Comparison of ENCODE assay signal across 8 cellular contexts in the genomic region with DNA sequence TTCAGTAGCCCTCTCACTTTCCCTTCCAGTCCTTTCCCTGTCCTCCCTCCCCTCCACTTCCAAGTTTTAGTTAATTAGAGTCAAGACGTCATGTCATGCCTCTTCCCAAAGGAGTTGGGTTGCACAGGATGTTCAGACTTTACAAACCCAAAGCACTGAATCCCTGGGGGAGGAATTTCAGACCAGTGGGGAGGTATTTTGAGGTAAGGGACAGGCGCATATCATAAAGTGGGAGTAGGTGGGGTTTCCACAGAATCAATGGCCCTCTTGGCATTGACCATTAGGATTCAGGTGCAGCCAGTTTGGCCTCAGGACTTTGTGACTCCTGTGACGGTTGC. TPM values are rescaled to one million over a fixed set of nuclear protein-coding genes. Genes with fewer than 3 reads are reported as not detected.
DNase-seq lines count a peak whose midpoint lies in the region; ATAC-seq and TF ChIP-seq lines count a peak whose summit lies in the region.

No MANE protein-coding gene starts in this region.

- peaks cover 1% of the 10 kb centered on the region for H3K4me1 Mint-ChIP-seq in Calu3 (ENCODE audit: low read depth, unreplicated experiment)

- BruUV-seq in Calu3 (replicated peaks; lab: Mats Ljungman, UMichigan) = no TSS peak

- peak overlapping the region; percentile 98 for H3K4me3 Mint-ChIP-seq in Calu3 (ENCODE audit: low read depth, unreplicated experiment)

- DNase-seq in Calu3 (no peak), RWPE2 (ENCODE audit: low spot score) (no peak), esophagus squamous epithelium (lab: John Stamatoyannopoulos, UW) (no peak), trophoblast cell (no peak), NCI-H2171 (lab: John Stamatoyannopoulos, UW) (no peak), dermis blood vessel endothelial cell (no peak), amniotic stem cell (lab: John Stamatoyannopoulos, UW) (no peak)

- H2BK120ac ChIP-seq in trophoblast cell (ENCODE audit: insufficient read depth, low read length, poor library complexity) = peak overlapping the region; percentile 82

- peak overlapping the region; percentile 74 for H3K4me2 ChIP-seq in trophoblast cell (ENCODE audit: low read length)

- H2AFZ ChIP-seq in trophoblast cell (ENCODE audit: insufficient read depth, low read length, poor library complexity) = peak overlapping the region; percentile 82

- peaks cover 12% of the 10 kb centered on the region for H3K79me1 ChIP-seq in trophoblast cell (ENCODE audit: low read length)

- peak overlapping the region; percentile 93 for H3K18ac ChIP-seq in trophoblast cell (ENCODE audit: low read length)

- H3K36me3 Mint-ChIP-seq in Calu3 (ENCODE audit: insufficient read depth, unreplicated experiment) = peaks cover 14% of the 10 kb centered on the region

- H3K27ac Mint-ChIP-seq in Calu3 (ENCODE audit: unreplicated experiment) = peak overlapping the region; percentile 98

- peak overlapping the region; percentile 66 for H2BK5ac ChIP-seq in trophoblast cell (ENCODE audit: low read depth, low read length, poor library complexity)

- intact Hi-C loops in Calu3 (cut with micrococcal nuclease; ENCODE audit: unreplicated experiment) = no loop called here
- intact Hi-C loops in esophagus squamous epithelium (cut with DNase I) = no loop called here

- H3K4me3 ChIP-seq in RWPE2 (ENCODE audit: severe bottlenecking) (peak overlapping the region; percentile 84), esophagus squamous epithelium (peak overlapping the region; percentile 48 to 85 (median 78)), trophoblast cell (ENCODE audit: low read depth, low read length) (peak overlapping the region; percentile 85)

- peak overlapping the region; percentile 53 for H3K4ac ChIP-seq in trophoblast cell (ENCODE audit: low read depth, low read length)

- H3K9me3 Mint-ChIP-seq in Calu3 (ENCODE audit: low read depth, unreplicated experiment) = no peaks in the 10 kb centered on the region

- H3K27ac ChIP-seq in RWPE2 (ENCODE audit: poor library complexity, severe bottlenecking) = peak overlapping the region; percentile 39
- peak overlapping the region; percentile 78 to 93 (median 90) for H3K27ac ChIP-seq in esophagus squamous epithelium
- H3K27ac ChIP-seq in trophoblast cell (ENCODE audit: low read depth, low read length) = no peak overlapping the region

- TF ChIP-seq POLR2A in esophagus squamous epithelium (IDR thresholded peaks at IDR 0.05) = no peak

- no peak overlapping the region for H2BK12ac ChIP-seq in trophoblast cell (ENCODE audit: low read length)

- peak overlapping the region; percentile 98 for H4K8ac ChIP-seq in trophoblast cell (ENCODE audit: low read depth, low read length)

- peak overlapping the region; percentile 93 for H3K14ac ChIP-seq in trophoblast cell (ENCODE audit: low read length)

- H3K27me3 ChIP-seq in RWPE2 (ENCODE audit: insufficient read depth, poor library complexity, severe bottlenecking) (no peaks in the 10 kb centered on the region), esophagus squamous epithelium (no peaks in the 10 kb centered on the region), trophoblast cell (ENCODE audit: insufficient read depth, low read length) (no peaks in the 10 kb centered on the region)

- no peak overlapping the region for H3K23ac ChIP-seq in trophoblast cell (ENCODE audit: low read length)

- no peak for TF ChIP-seq CTCF in Calu3 (IDR thresholded peaks at IDR 0.05; ENCODE audit: unreplicated experiment)
- no peak for TF ChIP-seq CTCF in RWPE2 (IDR thresholded peaks at IDR 0.05; ENCODE audit: poor library complexity, severe bottlenecking)
- TF ChIP-seq CTCF in esophagus squamous epithelium (IDR thresholded peaks at IDR 0.05) = no peak

- H2AK5ac ChIP-seq in trophoblast cell (ENCODE audit: low read length) = peak overlapping the region; percentile 51

- 20 to 44% methylated on average over 2 of the region's 3 CpGs for WGBS in esophagus squamous epithelium, 2 donors
- no CpG with 5 or more reads among the region's 3 CpGs for WGBS in trophoblast cell (ENCODE audit: extremely low coverage, insufficient coverage, insufficient read length)

- CTCF ChIA-PET in Calu3 (lab: Charles Lee) = interaction anchor here (1.0 to 2.1 kb wide), 4 partner anchors 10 to 70 kb away, joined by 3 to 10 read pairs (median 6); no protein-coding TSS in a partner anchor

- peak overlapping the region; percentile 94 for H4K12ac ChIP-seq in trophoblast cell (ENCODE audit: low read depth, low read length)

- no peaks in the 10 kb centered on the region for H3K27me3 Mint-ChIP-seq in Calu3 (ENCODE audit: unreplicated experiment)

- H3K36me3 ChIP-seq in RWPE2 (ENCODE audit: low read depth) (peaks cover 25% of the 10 kb centered on the region), esophagus squamous epithelium (peaks cover 12 to 31% (median 12%) of the 10 kb centered on the region in 3 donors), trophoblast cell (ENCODE audit: control insufficient read depth in 1 of 2, insufficient read depth in 2 of 2, low read length in 2 of 2) (peaks cover 17 to 18% of the 10 kb centered on the region in 2 experiments)

- peak overlapping the region; percentile 94 for H4K91ac ChIP-seq in trophoblast cell (ENCODE audit: low read depth, low read length)

- H3K79me2 ChIP-seq in trophoblast cell (ENCODE audit: control insufficient read depth, insufficient read depth, low read length, poor library complexity) = peaks cover 9% of the 10 kb centered on the region

- no peaks in the 10 kb centered on the region for H3K9me3 ChIP-seq in RWPE2 (ENCODE audit: severe bottlenecking)
- no peaks in the 10 kb centered on the region for H3K9me3 ChIP-seq in esophagus squamous epithelium
- H3K9me3 ChIP-seq in trophoblast cell (ENCODE audit: insufficient read depth, low read depth, low read length) = no peaks in the 10 kb centered on the region

- H3K9ac ChIP-seq in trophoblast cell (ENCODE audit: low read length) = peak overlapping the region; percentile 84

- ATAC-seq in RWPE2 (ENCODE audit: low read depth) = no peak
- ATAC-seq in HG02885 (IDR thresholded peaks at IDR 0.05; ENCODE audit: poor library complexity, unreplicated experiment) = no peak

- no peaks in the 10 kb centered on the region for H3K4me1 ChIP-seq in RWPE2 (ENCODE audit: insufficient read depth, poor library complexity, severe bottlenecking)
- peaks cover 16 to 40% (median 25%) of the 10 kb centered on the region in 3 donors for H3K4me1 ChIP-seq in esophagus squamous epithelium
- peaks cover 14 to 17% of the 10 kb centered on the region in 2 experiments for H3K4me1 ChIP-seq in trophoblast cell (ENCODE audit: control insufficient read depth in 1 of 2, insufficient read depth in 2 of 2, low read length in 2 of 2)

RNA-seq across cellular contexts. Expression of gene ACP2, which starts 0.7 kb away (rescaled TPM):
- total RNA-seq in Calu3 (2022) (23.5 and 30.6 TPM in 2 replicates), esophagus squamous epithelium (10 to 100 TPM; 20.4 to 38.0 (median 26.5) TPM), dermis blood vessel endothelial cell (52.6 and 64.2 TPM in 2 replicates)
- polyA plus RNA-seq in trophoblast cell (2013) = 21.9 and 23.1 TPM in 2 replicates

RNA-seq across cellular contexts. Expression of gene NR1H3, which starts 8.4 kb away (rescaled TPM):
- total RNA-seq in Calu3 (2022) (11.4 and 14.2 TPM in 2 replicates), esophagus squamous epithelium (10 to 100 TPM in 2 of 4 donors, 1 to 10 TPM in 2; 2.4 to 24.8 (median 12.5) TPM), dermis blood vessel endothelial cell (34.7 and 36.6 TPM in 2 replicates)
- 14.6 and 14.7 TPM in 2 replicates for polyA plus RNA-seq in trophoblast cell (2013)

RNA-seq across cellular contexts. Expression of gene MADD, which starts 20.6 kb away (rescaled TPM):
- total RNA-seq in Calu3 (2022) (42.9 and 45.7 TPM in 2 replicates), esophagus squamous epithelium (10 to 100 TPM; 12.6 to 34.7 (median 15.4) TPM), dermis blood vessel endothelial cell (29.8 and 33.6 TPM in 2 replicates)
- 16.4 and 17.0 TPM in 2 replicates for polyA plus RNA-seq in trophoblast cell (2013)

RNA-seq across cellular contexts. Expression of gene DDB2, which starts 34.6 kb away (rescaled TPM):
- total RNA-seq in Calu3 (2022) (18.7 and 27.8 TPM in 2 replicates), esophagus squamous epithelium (10 to 100 TPM; 25.7 to 65.8 (median 43.5) TPM), dermis blood vessel endothelial cell (59.2 and 71.9 TPM in 2 replicates)
- 32.8 and 33.7 TPM in 2 replicates for polyA plus RNA-seq in trophoblast cell (2013)
